In the genomic region with DNA sequence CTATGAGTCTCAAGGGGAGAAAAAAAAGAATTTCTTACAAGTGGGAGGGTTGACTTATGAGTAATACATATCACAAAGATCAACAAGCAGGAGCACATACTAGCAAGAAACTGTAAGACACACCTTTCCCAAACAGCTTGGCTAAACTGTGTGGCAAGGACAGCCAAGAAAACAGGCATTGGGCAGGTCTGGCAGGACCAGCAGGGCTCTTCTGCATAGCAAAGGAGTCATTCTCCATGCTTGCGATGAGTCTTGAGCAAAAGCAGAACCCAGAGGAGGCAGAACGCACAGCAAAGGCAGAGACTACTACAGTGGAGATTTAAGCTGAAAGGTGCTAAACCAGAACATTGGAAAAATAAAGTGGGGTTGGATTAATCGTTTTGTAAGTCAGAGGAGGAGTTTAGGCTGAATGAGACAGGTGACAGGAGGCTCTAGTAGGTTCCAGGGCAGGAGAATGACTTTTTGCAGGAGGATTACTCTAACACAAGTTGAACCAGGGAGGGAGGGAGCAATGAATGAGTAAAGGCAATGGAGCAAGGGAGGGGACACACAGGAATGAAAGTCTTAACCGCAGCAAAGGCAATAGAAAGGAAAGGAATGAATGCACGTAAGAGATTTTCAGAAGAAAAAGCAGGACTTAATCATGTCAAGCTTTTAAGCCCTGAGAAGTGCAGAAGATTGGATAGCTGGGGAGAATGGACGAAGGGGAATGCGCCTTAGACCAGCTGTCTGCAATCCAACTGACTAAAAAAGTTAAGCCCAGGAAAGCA, we compare ENCODE assay signal across 11 cellular contexts. TPM values are rescaled to one million over a fixed set of nuclear protein-coding genes. Genes with fewer than 3 reads are reported as not detected.
DNase-seq lines count a peak whose midpoint lies in the region; ATAC-seq and TF ChIP-seq lines count a peak whose summit lies in the region.
"Had no signal": no experiment of that assay in that cellular context is flagged by ENCODE, and none has a peak within 500 bp of the region (broad histone marks: within the 10 kb centered on the region; RNA-seq: fewer than 3 reads in every experiment).

No MANE protein-coding gene starts in this region.

- H4K20me1 ChIP-seq in BLaER1 = peaks cover 68% of the 10 kb centered on the region

- H3K4me1 ChIP-seq in BLaER1 (peaks cover 52% of the 10 kb centered on the region), neutrophil (ENCODE audit: control insufficient read depth in 1 of 2, insufficient read depth in 1 of 2, low read depth in 1 of 2, low read length in 1 of 2) (peaks cover 88 to 89% of the 10 kb centered on the region in 2 experiments)

- H3K4me2 ChIP-seq in BLaER1 = peak overlapping the region; percentile 70

- H3K27me3 ChIP-seq in BLaER1 (no peaks in the 10 kb centered on the region), neutrophil (no peaks in the 10 kb centered on the region)
- H3K27me3 ChIP-seq: Peyer's patch had no signal

- H3K36me3 ChIP-seq in BLaER1 (peaks cover 33% of the 10 kb centered on the region), neutrophil (peaks cover 3% of the 10 kb centered on the region)
- H3K36me3 ChIP-seq: Peyer's patch had no signal

- no peak for TF ChIP-seq CTCF in neutrophil (IDR thresholded peaks at IDR 0.05)

- peaks cover 10% of the 10 kb centered on the region for H3K9me3 ChIP-seq in BLaER1
- no peaks in the 10 kb centered on the region for H3K9me3 ChIP-seq in neutrophil
- H3K9me3 ChIP-seq: Peyer's patch had no signal

- no peak overlapping the region for H3K27ac ChIP-seq in BLaER1
- H3K27ac ChIP-seq in neutrophil = peak overlapping the region; percentile 100

- peak; percentile 56 for DNase-seq in M059J (ENCODE audit: low read depth)
- DNase-seq in NK-92 treated with Interleukin-12 subunit alpha and Interleukin-12 subunit beta, amount 100 ng/mL, for 24 hours (lab: John Stamatoyannopoulos, UW) = no peak
- DNase-seq: activated CD8-positive, alpha-beta memory T cell treated with anti-CD3 and anti-CD28 coated beads, Interleukin-2, amount 50 U/mL, for 48 hours; GF-D8; Peyer's patch had no signal

- H3K4me3 ChIP-seq in BLaER1 (no peak overlapping the region), neutrophil (ENCODE audit: low read depth in 1 of 2, low read length in 1 of 2) (peak overlapping the region; percentile 90 to 100)

- ATAC-seq in esophagus mucosa = peak; percentile 81
- ATAC-seq in GM21381 (IDR thresholded peaks at IDR 0.05; ENCODE audit: unreplicated experiment) = no peak
- ATAC-seq in HG03108 (IDR thresholded peaks at IDR 0.05; ENCODE audit: unreplicated experiment) = no peak
- no peak for ATAC-seq in GM19463 (IDR thresholded peaks at IDR 0.05; ENCODE audit: unreplicated experiment)

- no peak overlapping the region; the same call in 1 of the 2 replicates for H3K9ac ChIP-seq in BLaER1

RNA-seq across cellular contexts. Expression of gene N4BP1, which starts 2.7 kb away (rescaled TPM):
- total RNA-seq in M059J (2014; rRNA removed; shearing (Covaris generic)) = 32.4 and 37.9 TPM in 2 replicates
- total RNA-seq in esophagus mucosa = 42.2 TPM
